ENCODE assay signal across 18 cellular contexts in genomic region chr7:6170571-6171531, GRCh38.
DNase-seq lines count a peak whose midpoint lies in the region; ATAC-seq and TF ChIP-seq lines count a peak whose summit lies in the region.
"Had no signal": no experiment of that assay in that cellular context is flagged by ENCODE, and none has a peak within 500 bp of the region (broad histone marks: within the 10 kb centered on the region; RNA-seq: fewer than 3 reads in every experiment).

No MANE protein-coding gene starts in this region.

- no peaks in the 10 kb centered on the region for H3K36me3 Mint-ChIP-seq in activated naive CD4-positive, alpha-beta T cell treated with anti-CD3 and anti-CD28 coated beads, Interleukin-2, amount 10 ng/mL, durations not matched to agents 7 days and 5 days
- peaks cover 6% of the 10 kb centered on the region for H3K36me3 Mint-ChIP-seq in stimulated activated effector memory CD8-positive, alpha-beta T cell treated with anti-CD3 and anti-CD28 coated beads, Interleukin-12 subunit alpha, Interleukin-12 subunit beta, amount 100 ng/mL, for 72 hours

- in situ Hi-C loops in GM13976 (cut with MboI; ENCODE audit: low sequenced_read_pairs, unreplicated experiment) = no loop called here

- no peaks in the 10 kb centered on the region for H3K4me1 Mint-ChIP-seq in activated naive CD4-positive, alpha-beta T cell treated with anti-CD3 and anti-CD28 coated beads, Interleukin-2, amount 10 ng/mL, durations not matched to agents 7 days and 5 days
- peaks cover 5% of the 10 kb centered on the region for H3K4me1 Mint-ChIP-seq in stimulated activated effector memory CD8-positive, alpha-beta T cell treated with anti-CD3 and anti-CD28 coated beads, Interleukin-12 subunit alpha, Interleukin-12 subunit beta, amount 100 ng/mL, for 72 hours

- TF ChIP-seq POLR2A in suprapubic skin (IDR thresholded peaks at IDR 0.05) (no peak), tibial nerve (IDR thresholded peaks at IDR 0.05) (no peak)

- H3K9me3 ChIP-seq in suprapubic skin (no peaks in the 10 kb centered on the region), tibial nerve (no peaks in the 10 kb centered on the region)
- H3K9me3 ChIP-seq: colonic mucosa, transverse colon had no signal

- no peak for ATAC-seq in stimulated activated effector memory CD8-positive, alpha-beta T cell treated with anti-CD3 and anti-CD28 coated beads, Interleukin-12 subunit alpha, Interleukin-12 subunit beta, amount 100 ng/mL, for 72 hours
- ATAC-seq: activated T-helper 17 cell treated with anti-CD3 and anti-CD28 coated beads, Interleukin-2, amount 50 U/mL, for 72 hours had no signal

- intact Hi-C loops in dorsolateral prefrontal cortex (cut with DNase I) = loop anchor here in 1 of 2 donors (5.0 kb wide), 1 partner anchor 101 kb away; the partner anchor contains the start of gene CYTH3

- TF ChIP-seq CTCF in dorsolateral prefrontal cortex (IDR thresholded peaks at IDR 0.05 in 54 of 56, conservative IDR thresholded peaks at IDR 0.05 in 2 of 56; ENCODE audit: low read depth in 1 of 56, partially characterized antibody in 56 of 56) (no peak), suprapubic skin (IDR thresholded peaks at IDR 0.05) (no peak), tibial nerve (IDR thresholded peaks at IDR 0.05) (no peak), GM13976 (IDR thresholded peaks at IDR 0.05; ENCODE audit: borderline replicate concordance, control extremely low read depth, extremely low read depth, insufficient read depth, missing control alignments) (no peak)

- peaks cover 6% of the 10 kb centered on the region for H3K27me3 Mint-ChIP-seq in activated naive CD4-positive, alpha-beta T cell treated with anti-CD3 and anti-CD28 coated beads, Interleukin-2, amount 10 ng/mL, durations not matched to agents 7 days and 5 days
- H3K27me3 Mint-ChIP-seq: activated T-helper 17 cell treated with anti-CD3 and anti-CD28 coated beads, Interleukin-2, amount 50 U/mL, for 72 hours had no signal

- H3K27ac ChIP-seq in dorsolateral prefrontal cortex (peak overlapping the region in 44 of 59 donors; percentile 2 to 80 (median 52)), suprapubic skin (no peak overlapping the region), tibial nerve (peak overlapping the region in 1 of 4 donors; percentile 31)
- H3K27ac ChIP-seq: colonic mucosa, hepatocyte, transverse colon had no signal

- H3K4me3 Mint-ChIP-seq in activated naive CD4-positive, alpha-beta T cell treated with anti-CD3 and anti-CD28 coated beads, Interleukin-2, amount 10 ng/mL, durations not matched to agents 7 days and 5 days = peak overlapping the region; percentile 45
- no peak overlapping the region for H3K4me3 Mint-ChIP-seq in stimulated activated effector memory CD8-positive, alpha-beta T cell treated with anti-CD3 and anti-CD28 coated beads, Interleukin-12 subunit alpha, Interleukin-12 subunit beta, amount 100 ng/mL, for 72 hours
- H3K4me3 Mint-ChIP-seq: activated T-helper 17 cell treated with anti-CD3 and anti-CD28 coated beads, Interleukin-2, amount 50 U/mL, for 72 hours had no signal

- peaks cover 6% of the 10 kb centered on the region for H3K4me1 ChIP-seq in suprapubic skin
- H3K4me1 ChIP-seq in tibial nerve = peaks cover 0 to 25% (median 0%) of the 10 kb centered on the region in 4 donors
- H3K4me1 ChIP-seq: colonic mucosa had no signal

- CTCF ChIA-PET in activated naive CD4-positive, alpha-beta T cell treated with anti-CD3 and anti-CD28 coated beads, Interleukin-2, amount 10 ng/mL, durations not matched to agents 7 days and 5 days (lab: Charles Lee) = no interaction called here

- 87% methylated on average over 27 of the region's 59 CpGs for WGBS in suprapubic skin
- WGBS in tibial nerve, 2 donors = 88% methylated on average over 52 to 57 of the region's 59 CpGs

- H3K4me3 ChIP-seq in dorsolateral prefrontal cortex (peak overlapping the region in 56 of 59 donors; percentile 1 to 61 (median 37)), suprapubic skin (no peak overlapping the region), tibial nerve (no peak overlapping the region)
- H3K4me3 ChIP-seq: colonic mucosa, hepatocyte, transverse colon had no signal

- no peaks in the 10 kb centered on the region for H3K27me3 ChIP-seq in dorsolateral prefrontal cortex
- H3K27me3 ChIP-seq in suprapubic skin = no peaks in the 10 kb centered on the region
- no peaks in the 10 kb centered on the region for H3K27me3 ChIP-seq in tibial nerve
- H3K27me3 ChIP-seq: colonic mucosa, hepatocyte, transverse colon had no signal

- TF ChIP-seq EP300 in suprapubic skin (IDR thresholded peaks at IDR 0.05) (no peak), tibial nerve (IDR thresholded peaks at IDR 0.05) (no peak)

- H3K36me3 ChIP-seq in suprapubic skin (peaks cover 29% of the 10 kb centered on the region), tibial nerve (peaks cover 0 to 75% (median 0%) of the 10 kb centered on the region in 3 donors)
- H3K36me3 ChIP-seq: colonic mucosa, transverse colon had no signal

- H3K9me3 Mint-ChIP-seq in activated naive CD4-positive, alpha-beta T cell treated with anti-CD3 and anti-CD28 coated beads, Interleukin-2, amount 10 ng/mL, durations not matched to agents 7 days and 5 days = no peaks in the 10 kb centered on the region
- no peaks in the 10 kb centered on the region for H3K9me3 Mint-ChIP-seq in stimulated activated effector memory CD8-positive, alpha-beta T cell treated with anti-CD3 and anti-CD28 coated beads, Interleukin-12 subunit alpha, Interleukin-12 subunit beta, amount 100 ng/mL, for 72 hours
- H3K9me3 Mint-ChIP-seq: activated T-helper 17 cell treated with anti-CD3 and anti-CD28 coated beads, Interleukin-2, amount 50 U/mL, for 72 hours had no signal

- no peak overlapping the region for H3K27ac Mint-ChIP-seq in activated naive CD4-positive, alpha-beta T cell treated with anti-CD3 and anti-CD28 coated beads, Interleukin-2, amount 10 ng/mL, durations not matched to agents 7 days and 5 days
- H3K27ac Mint-ChIP-seq in stimulated activated effector memory CD8-positive, alpha-beta T cell treated with anti-CD3 and anti-CD28 coated beads, Interleukin-12 subunit alpha, Interleukin-12 subunit beta, amount 100 ng/mL, for 72 hours = peak overlapping the region; percentile 43
- H3K27ac Mint-ChIP-seq: activated T-helper 17 cell treated with anti-CD3 and anti-CD28 coated beads, Interleukin-2, amount 50 U/mL, for 72 hours had no signal

- no peak for DNase-seq in activated naive CD4-positive, alpha-beta T cell treated with anti-CD3 and anti-CD28 coated beads, Interleukin-2, amount 10 ng/mL, durations not matched to agents 7 days and 5 days
- no peak for DNase-seq in activated naive CD4-positive, alpha-beta T cell treated with Interleukin-2 at 50 U/mL for 16 hours
- DNase-seq in HuH-7 (ENCODE audit: low spot score) (peak; percentile 65), dorsolateral prefrontal cortex (no peak), suprapubic skin (ENCODE audit: low spot score in 2 of 2) (no peak), tibial nerve (ENCODE audit: low spot score in 2 of 2) (no peak), GM13976 (ENCODE audit: low spot score) (no peak)
- DNase-seq in stimulated activated effector memory CD8-positive, alpha-beta T cell treated with anti-CD3 and anti-CD28 coated beads, Interleukin-12 subunit alpha, Interleukin-12 subunit beta, amount 100 ng/mL, for 72 hours (ENCODE audit: low spot score in 2 of 2) = no peak
- DNase-seq: aorta; colonic mucosa; foreskin fibroblast; NCI-H2081; NCI-H510A; stimulated activated CD4-positive, alpha-beta T cell treated with anti-CD3 and anti-CD28 coated beads, Interleukin-12 subunit alpha, Interleukin-12 subunit beta, amount 100 ng/mL, for 4 hours; SW 1271; transverse colon had no signal

Comparison
In these comparisons a context has a peak if more than half of its experiments do, and no peak if none do; other contexts are left out.
1. H3K4me3 ChIP-seq: peak in dorsolateral prefrontal cortex (56 of 59); none in suprapubic skin (single experiment) and tibial nerve (0 of 4).